8 cellular contexts compared by ENCODE assay signal in genomic region chr6:10837692-10837996, GRCh38. TPM values are rescaled to one million over a fixed set of nuclear protein-coding genes. Genes with fewer than 3 reads are reported as not detected.
DNase-seq lines count a peak whose midpoint lies in the region; TF ChIP-seq lines count a peak whose summit lies in the region.

No MANE protein-coding gene starts in this region.

- peaks cover 5% of the 10 kb centered on the region; the same call in 1 of the 2 replicates for H3F3A ChIP-seq in PC-9 (ENCODE audit: insufficient read depth, low read depth)

- H3K27ac ChIP-seq in PC-9 (peak overlapping the region; percentile 53; the same call in 1 of the 2 replicates), uterus (peak overlapping the region in 1 of 2 donors; percentile 4)

- peak overlapping the region; percentile 88 for H3K4me2 ChIP-seq in PC-9

- TF ChIP-seq CTCF in PC-9 (conservative IDR thresholded peaks at IDR 0.05): no peak
- peak; percentile 2 for TF ChIP-seq CTCF in chondrocyte (IDR thresholded peaks at IDR 0.05)
- no peak for TF ChIP-seq CTCF in uterus (IDR thresholded peaks at IDR 0.05)

- H3K4me1 ChIP-seq in PC-9 (replicated peaks; ENCODE audit: insufficient read depth) (peaks cover 12% of the 10 kb centered on the region; the same call in 1 of the 2 replicates), uterus (no peaks in the 10 kb centered on the region)

- no peaks in the 10 kb centered on the region for H3K36me3 ChIP-seq in PC-9 (ENCODE audit: low read depth)
- H3K36me3 ChIP-seq in uterus: no peaks in the 10 kb centered on the region

- peaks cover 48% of the 10 kb centered on the region for H3K27me3 Mint-ChIP-seq in activated CD4-positive, alpha-beta T cell treated with anti-CD3 and anti-CD28 coated beads, Interleukin-2, amount 10 ng/mL, durations not matched to agents 7 days and 5 days
- H3K27me3 Mint-ChIP-seq in chondrocyte (ENCODE audit: low read depth): peaks cover 42% of the 10 kb centered on the region

- H3K4me1 Mint-ChIP-seq in activated CD4-positive, alpha-beta T cell treated with anti-CD3 and anti-CD28 coated beads, Interleukin-2, amount 10 ng/mL, durations not matched to agents 7 days and 5 days: peaks cover 23% of the 10 kb centered on the region
- H3K4me1 Mint-ChIP-seq in chondrocyte (ENCODE audit: low read depth): peaks cover 17% of the 10 kb centered on the region

- peaks cover 5% of the 10 kb centered on the region for H3K36me3 Mint-ChIP-seq in activated CD4-positive, alpha-beta T cell treated with anti-CD3 and anti-CD28 coated beads, Interleukin-2, amount 10 ng/mL, durations not matched to agents 7 days and 5 days (ENCODE audit: low read depth)
- peaks cover 2% of the 10 kb centered on the region for H3K36me3 Mint-ChIP-seq in chondrocyte (ENCODE audit: low read depth)

- H3K27me3 ChIP-seq in PC-9 (ENCODE audit: insufficient read depth, low read depth) (no peaks in the 10 kb centered on the region), uterus (no peaks in the 10 kb centered on the region)

- H3K9me3 Mint-ChIP-seq in activated CD4-positive, alpha-beta T cell treated with anti-CD3 and anti-CD28 coated beads, Interleukin-2, amount 10 ng/mL, durations not matched to agents 7 days and 5 days: peaks cover 6% of the 10 kb centered on the region
- H3K9me3 Mint-ChIP-seq in chondrocyte (ENCODE audit: low read depth): no peaks in the 10 kb centered on the region

- intact Hi-C loops in PC-9 (cut with micrococcal nuclease; ENCODE audit: unreplicated experiment) (no loop called here), uterus (cut with DNase I; ENCODE audit: low total_unique reads) (no loop called here)

- H3K79me2 ChIP-seq in PC-9 (ENCODE audit: low read depth): no peaks in the 10 kb centered on the region

- no peak for TF ChIP-seq POLR2A in uterus (IDR thresholded peaks at IDR 0.05)

- peak overlapping the region; percentile 84; the same call in 1 of the 2 replicates for H3K4me3 ChIP-seq in PC-9
- H3K4me3 ChIP-seq in uterus: peak overlapping the region; percentile 45 to 55

- no peaks in the 10 kb centered on the region for H4K20me1 ChIP-seq in PC-9 (ENCODE audit: insufficient read depth)

- CTCF ChIA-PET in activated CD4-positive, alpha-beta T cell treated with anti-CD3 and anti-CD28 coated beads, Interleukin-2, amount 10 ng/mL, durations not matched to agents 7 days and 5 days (lab: Charles Lee): interaction anchor here (1.2 kb wide), 1 partner anchor 117 kb away, joined by 3 read pairs; no protein-coding TSS in a partner anchor
- CTCF ChIA-PET in PC-9 (lab: Charles Lee): interaction anchor here (0.6 to 1.0 kb wide), 2 partner anchors 49 to 138 kb away, joined by 6 read pairs; partner anchors contain the start of gene SYCP2L

- H3K9me2 ChIP-seq in PC-9 (ENCODE audit: insufficient read depth): no peaks in the 10 kb centered on the region

- TSS peak; percentile 45 for BruUV-seq in PC-9 (replicated peaks; lab: Mats Ljungman, UMichigan)

- H3K27ac Mint-ChIP-seq in activated CD4-positive, alpha-beta T cell treated with anti-CD3 and anti-CD28 coated beads, Interleukin-2, amount 10 ng/mL, durations not matched to agents 7 days and 5 days: no peak overlapping the region
- no peak overlapping the region for H3K27ac Mint-ChIP-seq in chondrocyte (ENCODE audit: unreplicated experiment)

- peak overlapping the region; percentile 76 for H3K4me3 Mint-ChIP-seq in activated CD4-positive, alpha-beta T cell treated with anti-CD3 and anti-CD28 coated beads, Interleukin-2, amount 10 ng/mL, durations not matched to agents 7 days and 5 days
- H3K4me3 Mint-ChIP-seq in chondrocyte (ENCODE audit: unreplicated experiment): peak overlapping the region; percentile 70

- H3K9me3 ChIP-seq in PC-9 (ENCODE audit: insufficient read depth, low read depth): no peaks in the 10 kb centered on the region
- no peaks in the 10 kb centered on the region for H3K9me3 ChIP-seq in uterus

- POLR2A ChIA-PET in activated CD4-positive, alpha-beta T cell treated with anti-CD3 and anti-CD28 coated beads, Interleukin-2, amount 10 ng/mL, durations not matched to agents 7 days and 5 days (lab: Charles Lee): no interaction called here
- POLR2A ChIA-PET in PC-9 (lab: Charles Lee; ENCODE audit: unreplicated experiment): interaction anchor here (0.6 kb wide), 3 partner anchors 34 to 235 kb away, joined by 5 to 21 read pairs (median 10); no protein-coding TSS in a partner anchor

- peak overlapping the region; percentile 98 for H2AFZ ChIP-seq in PC-9

- peak; percentile 10 for DNase-seq in activated CD4-positive, alpha-beta T cell treated with anti-CD3 and anti-CD28 coated beads, Interleukin-2, amount 10 ng/mL, durations not matched to agents 7 days and 5 days
- no peak for DNase-seq in activated CD4-positive, alpha-beta T cell treated with anti-CD3 and anti-CD28 coated beads, Interleukin-2, amount 50 U/mL, for 4 hours
- DNase-seq in PC-9: no peak
- DNase-seq in chondrocyte (ENCODE audit: low spot score): no peak
- peak; percentile 9 for DNase-seq in medulla oblongata (ENCODE audit: extremely low spot score)
- no peak for DNase-seq in uterus
- no peak for DNase-seq in ureter (ENCODE audit: low spot score)
- no peak for DNase-seq in AG08395 (ENCODE audit: low spot score)

RNA-seq across cellular contexts. Expression of gene MAK, which starts 0.7 kb away (rescaled TPM):
- total RNA-seq in activated CD4-positive, alpha-beta T cell treated with anti-CD3 and anti-CD28 coated beads, Interleukin-2, amount 10 ng/mL, durations not matched to agents 7 days and 5 days: under 1 TPM in 1 of 2 experiments, not detected in 1; 0.07 TPM
- total RNA-seq in PC-9 (2021) (0.85 and 1.6 TPM in 2 replicates), chondrocyte (not detected in 3 replicates), uterus (1 to 10 TPM in 1 of 4 donors, under 1 TPM in 1, not detected in 2; 0.97 to 1.8 TPM), ureter (0.16 TPM)

RNA-seq across cellular contexts. Expression of gene GCM2, which starts 44.2 kb away (rescaled TPM):
- total RNA-seq in activated CD4-positive, alpha-beta T cell treated with anti-CD3 and anti-CD28 coated beads, Interleukin-2, amount 10 ng/mL, durations not matched to agents 7 days and 5 days: not detected
- total RNA-seq in PC-9 (2021): not detected in 2 replicates
- total RNA-seq in chondrocyte: not detected in 3 replicates
- not detected for total RNA-seq in uterus
- not detected for total RNA-seq in ureter

RNA-seq across cellular contexts. Expression of gene SYCP2L, which starts 49.2 kb away (rescaled TPM):
- total RNA-seq in activated CD4-positive, alpha-beta T cell treated with anti-CD3 and anti-CD28 coated beads, Interleukin-2, amount 10 ng/mL, durations not matched to agents 7 days and 5 days: under 1 TPM; 0.25 to 0.37 TPM
- 12.6 and 15.7 TPM in 2 replicates for total RNA-seq in PC-9 (2021)
- total RNA-seq in chondrocyte: 2.6 to 3.6 TPM (median 3.1 TPM) in 3 replicates
- total RNA-seq in uterus: 1 to 10 TPM in 2 of 4 donors, under 1 TPM in 1, not detected in 1; under 0.01 to 4.9 (median 3.5) TPM
- total RNA-seq in ureter: 0.26 TPM

Comparison
In these comparisons a context has a peak if more than half of its experiments do, and no peak if none do; other contexts are left out.
1. DNase-seq: peak in activated CD4-positive, alpha-beta T cell treated with anti-CD3 and anti-CD28 coated beads, Interleukin-2, amount 10 ng/mL, durations not matched to agents 7 days and 5 days (single experiment) and medulla oblongata (single experiment); none in activated CD4-positive, alpha-beta T cell treated with anti-CD3 and anti-CD28 coated beads, Interleukin-2, amount 50 U/mL, for 4 hours (0 of 2), PC-9 (0 of 2), chondrocyte (single experiment), uterus (0 of 2), ureter (single experiment) and AG08395 (single experiment).